8 cellular contexts compared by ENCODE assay signal in genomic region chrX:152821145-152821765, GRCh38. TPM values are rescaled to one million over a fixed set of nuclear protein-coding genes. Genes with fewer than 3 reads are reported as not detected.
DNase-seq lines count a peak whose midpoint lies in the region; ATAC-seq and TF ChIP-seq lines count a peak whose summit lies in the region.

No MANE protein-coding gene starts in this region.

- H3K27me3 ChIP-seq in prostate gland (replicated peaks; ENCODE audit: insufficient read depth), result no peaks in the 10 kb centered on the region

- TF ChIP-seq POLR2A in prostate gland (IDR thresholded peaks at IDR 0.05), result no peak

- H3K4me1 ChIP-seq in prostate gland (replicated peaks), result no peaks in the 10 kb centered on the region

- no peaks in the 10 kb centered on the region for H3K9me3 ChIP-seq in prostate gland

- no peaks in the 10 kb centered on the region for H3K36me3 ChIP-seq in prostate gland

- H3K27ac ChIP-seq in prostate gland, result no peak overlapping the region

- intact Hi-C loops in prostate gland (cut with DNase I), result no loop called here

- H3K4me3 ChIP-seq in prostate gland, result no peak overlapping the region

- 78% methylated on average over 2 of the region's 3 CpGs for WGBS in prostate gland

- DNase-seq in COR-L47 (lab: John Stamatoyannopoulos, UW), result peak; percentile 7
- peak; percentile 59 for DNase-seq in NCI-H69 (lab: John Stamatoyannopoulos, UW)
- DNase-seq in dermis blood vessel endothelial cell, result peak; percentile 62
- DNase-seq in prostate gland (ENCODE audit: low spot score), result no peak

- ATAC-seq in GM18907 (IDR thresholded peaks at IDR 0.05; ENCODE audit: unreplicated experiment) (peak; percentile 47), HG02870 (IDR thresholded peaks at IDR 0.05; ENCODE audit: unreplicated experiment) (no peak), HG03097 (IDR thresholded peaks at IDR 0.05; ENCODE audit: low FRiP score, unreplicated experiment) (no peak), GM21515 (IDR thresholded peaks at IDR 0.05; ENCODE audit: unreplicated experiment) (no peak)

- TF ChIP-seq CTCF in prostate gland (IDR thresholded peaks at IDR 0.05), result peak in 3 of 4 experiments; percentile 25 to 53 (median 34)

RNA-seq across cellular contexts. Expression of gene CETN2, which starts 9.3 kb away (rescaled TPM):
- total RNA-seq in dermis blood vessel endothelial cell (23.3 and 25.2 TPM in 2 replicates), prostate gland (10 to 100 TPM; 33.6 to 39.8 TPM)

RNA-seq across cellular contexts. Expression of gene NSDHL, which starts 9.6 kb away (rescaled TPM):
- total RNA-seq in dermis blood vessel endothelial cell, result 16.0 and 28.4 TPM in 2 replicates
- total RNA-seq in prostate gland, result 10 to 100 TPM; 11.6 to 13.8 TPM

RNA-seq across cellular contexts. Expression of gene MAGEA6, which starts 51.8 kb away (rescaled TPM):
- total RNA-seq in dermis blood vessel endothelial cell (not detected in 2 replicates), prostate gland (1 to 10 TPM in 1 of 2 donors, not detected in 1; 5.3 TPM)
